In the genomic region with DNA sequence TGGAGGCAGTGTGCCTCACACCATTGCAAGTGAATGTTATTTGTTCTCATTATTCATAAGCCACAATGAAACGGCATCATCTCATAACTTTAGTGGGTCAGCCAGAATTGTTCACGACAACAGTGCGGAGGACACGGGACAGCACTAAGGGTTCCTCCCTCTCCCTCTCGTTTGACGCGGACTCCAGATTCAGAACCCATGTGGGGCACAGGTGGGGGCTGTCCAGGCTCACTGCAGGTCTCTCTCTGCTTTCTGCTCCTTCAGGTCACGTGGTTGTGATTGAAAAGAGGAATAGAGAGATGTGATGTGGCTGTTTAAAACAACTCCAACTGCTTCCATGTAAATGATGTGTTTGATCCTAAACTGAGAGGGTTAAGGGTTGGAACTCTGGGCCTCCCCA, we compare ENCODE assay signal across 18 cellular contexts. TPM values are rescaled to one million over a fixed set of nuclear protein-coding genes. Genes with fewer than 3 reads are reported as not detected.
DNase-seq lines count a peak whose midpoint lies in the region; ATAC-seq and TF ChIP-seq lines count a peak whose summit lies in the region.
"Had no signal": no experiment of that assay in that cellular context is flagged by ENCODE, and none has a peak within 500 bp of the region (broad histone marks: within the 10 kb centered on the region; RNA-seq: fewer than 3 reads in every experiment).

No MANE protein-coding gene starts in this region.

- H3K27ac ChIP-seq in CD8-positive, alpha-beta memory T cell (ENCODE audit: low read depth, low read length), result no peak overlapping the region
- H3K27ac ChIP-seq: body of pancreas, epithelial cell of prostate had no signal

- H3K4me3 Mint-ChIP-seq in activated CD8-positive, alpha-beta T cell treated with anti-CD3 and anti-CD28 coated beads for 36 hours, result peak overlapping the region; percentile 26
- no peak overlapping the region for H3K4me3 Mint-ChIP-seq in activated CD8-positive, alpha-beta T cell treated with anti-CD3 and anti-CD28 coated beads, Interleukin-2, amount 10 ng/mL, durations not matched to agents 7 days and 5 days
- H3K4me3 Mint-ChIP-seq in CD8-positive, alpha-beta memory T cell, result peak overlapping the region; percentile 48 to 89 (median 70)
- H3K4me3 Mint-ChIP-seq in activated T-helper 17 cell treated with anti-CD3 and anti-CD28 coated beads, Interleukin-2, amount 50 U/mL, for 72 hours, result peak overlapping the region; percentile 95
- H3K4me3 Mint-ChIP-seq in naive thymus-derived CD8-positive, alpha-beta T cell, result peak overlapping the region in 7 of 10 donors; percentile 10 to 77 (median 61)
- H3K4me3 Mint-ChIP-seq: nephron progenitor cell had no signal

- TF ChIP-seq CTCF in activated CD8-positive, alpha-beta T cell treated with anti-CD3 and anti-CD28 coated beads for 36 hours (IDR thresholded peaks at IDR 0.05), result no peak

- peaks cover 16% of the 10 kb centered on the region for H3K36me3 Mint-ChIP-seq in activated CD8-positive, alpha-beta T cell treated with anti-CD3 and anti-CD28 coated beads for 36 hours (ENCODE audit: low read depth)
- peaks cover 8% of the 10 kb centered on the region for H3K36me3 Mint-ChIP-seq in activated CD8-positive, alpha-beta T cell treated with anti-CD3 and anti-CD28 coated beads, Interleukin-2, amount 10 ng/mL, durations not matched to agents 7 days and 5 days (ENCODE audit: low read depth)
- H3K36me3 Mint-ChIP-seq in CD8-positive, alpha-beta memory T cell, result peaks cover 9 to 64% (median 26%) of the 10 kb centered on the region in 3 donors
- H3K36me3 Mint-ChIP-seq in activated T-helper 17 cell treated with anti-CD3 and anti-CD28 coated beads, Interleukin-2, amount 50 U/mL, for 72 hours (ENCODE audit: low read depth), result peaks cover 18% of the 10 kb centered on the region
- peaks cover 14 to 59% (median 38%) of the 10 kb centered on the region in 3 donors for H3K36me3 Mint-ChIP-seq in naive thymus-derived CD8-positive, alpha-beta T cell

- peaks cover 98% of the 10 kb centered on the region for H3K4me1 ChIP-seq in CD8-positive, alpha-beta memory T cell (ENCODE audit: insufficient read depth, low read length)
- H3K4me1 ChIP-seq: body of pancreas had no signal

- DNase-seq in activated CD8-positive, alpha-beta T cell treated with anti-CD3 and anti-CD28 coated beads for 36 hours, result peak; percentile 39
- no peak for DNase-seq in activated CD8-positive, alpha-beta T cell treated with anti-CD3 and anti-CD28 coated beads, Interleukin-2, amount 10 ng/mL, durations not matched to agents 7 days and 5 days
- no peak for DNase-seq in CD8-positive, alpha-beta memory T cell
- DNase-seq in naive thymus-derived CD8-positive, alpha-beta T cell, result no peak
- DNase-seq in OCI-M1 (lab: John Stamatoyannopoulos, UW) (no peak), mesenteric fat pad (ENCODE audit: low spot score) (no peak), GM03348 (ENCODE audit: low spot score) (no peak)
- DNase-seq: activated gamma-delta T cell treated with Interleukin-2 at 50 U/mL for 16 hours; body of pancreas; DMS53; mesenchymal stem cell; NCI-H1417 treated with DMSO at 0.1 percent for 48 hours; NCI-H524 treated with DMSO at 0.1 percent for 48 hours; nephron progenitor cell; Right ventricle myocardium superior; stimulated activated CD4-positive, alpha-beta T cell treated with anti-CD3 and anti-CD28 coated beads, Interleukin-2, amount 100 ng/mL, for 24 hours had no signal

- H3K4me1 Mint-ChIP-seq in activated CD8-positive, alpha-beta T cell treated with anti-CD3 and anti-CD28 coated beads for 36 hours (ENCODE audit: low read depth), result peaks cover 91% of the 10 kb centered on the region
- peaks cover 64% of the 10 kb centered on the region for H3K4me1 Mint-ChIP-seq in activated CD8-positive, alpha-beta T cell treated with anti-CD3 and anti-CD28 coated beads, Interleukin-2, amount 10 ng/mL, durations not matched to agents 7 days and 5 days (ENCODE audit: low read depth)
- H3K4me1 Mint-ChIP-seq in CD8-positive, alpha-beta memory T cell, result peaks cover 90 to 99% (median 99%) of the 10 kb centered on the region in 3 donors
- peaks cover 56% of the 10 kb centered on the region for H3K4me1 Mint-ChIP-seq in activated T-helper 17 cell treated with anti-CD3 and anti-CD28 coated beads, Interleukin-2, amount 50 U/mL, for 72 hours
- H3K4me1 Mint-ChIP-seq in naive thymus-derived CD8-positive, alpha-beta T cell, result peaks cover 40 to 97% (median 92%) of the 10 kb centered on the region in 4 donors
- H3K4me1 Mint-ChIP-seq: nephron progenitor cell had no signal

- intact Hi-C loops in activated CD8-positive, alpha-beta T cell treated with anti-CD3 and anti-CD28 coated beads for 36 hours (cut with micrococcal nuclease), result loop anchor here (2.0 kb wide), 1 partner anchor 89 kb away; no protein-coding TSS in a partner anchor

- H3K27me3 ChIP-seq in CD8-positive, alpha-beta memory T cell (ENCODE audit: insufficient read depth, low read length, poor library complexity, severe bottlenecking), result no peaks in the 10 kb centered on the region
- H3K27me3 ChIP-seq: body of pancreas had no signal

- peak overlapping the region; percentile 86 for H3K27ac Mint-ChIP-seq in activated CD8-positive, alpha-beta T cell treated with anti-CD3 and anti-CD28 coated beads for 36 hours
- no peak overlapping the region for H3K27ac Mint-ChIP-seq in activated CD8-positive, alpha-beta T cell treated with anti-CD3 and anti-CD28 coated beads, Interleukin-2, amount 10 ng/mL, durations not matched to agents 7 days and 5 days
- H3K27ac Mint-ChIP-seq in CD8-positive, alpha-beta memory T cell, result peak overlapping the region; percentile 70 to 97 (median 91)
- H3K27ac Mint-ChIP-seq in activated T-helper 17 cell treated with anti-CD3 and anti-CD28 coated beads, Interleukin-2, amount 50 U/mL, for 72 hours, result peak overlapping the region; percentile 90
- H3K27ac Mint-ChIP-seq in naive thymus-derived CD8-positive, alpha-beta T cell, result peak overlapping the region; percentile 68 to 93 (median 87)
- H3K27ac Mint-ChIP-seq: nephron progenitor cell had no signal

- POLR2A ChIA-PET in activated CD8-positive, alpha-beta T cell treated with anti-CD3 and anti-CD28 coated beads for 36 hours (lab: Charles Lee), result interaction anchor here (0.7 to 3.2 kb wide), 5 partner anchors 9 to 52 kb away, joined by 3 to 17 read pairs (median 5); no protein-coding TSS in a partner anchor
- POLR2A ChIA-PET in activated CD8-positive, alpha-beta T cell treated with anti-CD3 and anti-CD28 coated beads, Interleukin-2, amount 10 ng/mL, durations not matched to agents 7 days and 5 days (lab: Charles Lee), result interaction anchor here (1.1 kb wide), 1 partner anchor 9 kb away, joined by 5 read pairs; no protein-coding TSS in a partner anchor
- POLR2A ChIA-PET in CD8-positive, alpha-beta memory T cell (lab: Charles Lee), result interaction anchor here (1.0 kb wide), 1 partner anchor 12 kb away, joined by 3 read pairs; no protein-coding TSS in a partner anchor
- POLR2A ChIA-PET in naive thymus-derived CD8-positive, alpha-beta T cell (lab: Charles Lee), result interaction anchor here (1.8 to 2.4 kb wide), 2 partner anchors 10 to 12 kb away, joined by 4 to 6 read pairs; no protein-coding TSS in a partner anchor

- CTCF ChIA-PET in activated CD8-positive, alpha-beta T cell treated with anti-CD3 and anti-CD28 coated beads for 36 hours (lab: Charles Lee), result no interaction called here
- CTCF ChIA-PET in activated CD8-positive, alpha-beta T cell treated with anti-CD3 and anti-CD28 coated beads, Interleukin-2, amount 10 ng/mL, durations not matched to agents 7 days and 5 days (lab: Charles Lee), result interaction anchor here (1.3 kb wide), 1 partner anchor 143 kb away, joined by 3 read pairs; no protein-coding TSS in a partner anchor
- CTCF ChIA-PET in CD8-positive, alpha-beta memory T cell (lab: Charles Lee), result interaction anchor here (1.7 kb wide), 1 partner anchor 9 kb away, joined by 4 read pairs; no protein-coding TSS in a partner anchor

- ATAC-seq in activated CD8-positive, alpha-beta T cell treated with anti-CD3 and anti-CD28 coated beads for 36 hours, result no peak
- ATAC-seq in activated CD8-positive, alpha-beta T cell treated with anti-CD3 and anti-CD28 coated beads, Interleukin-2, amount 10 ng/mL, durations not matched to agents 7 days and 5 days, result no peak
- ATAC-seq in activated T-helper 17 cell treated with anti-CD3 and anti-CD28 coated beads, Interleukin-2, amount 50 U/mL, for 72 hours (replicated peaks), result peak; percentile 57
- ATAC-seq in naive thymus-derived CD8-positive, alpha-beta T cell, result no peak
- ATAC-seq: body of pancreas had no signal

- peaks cover 9% of the 10 kb centered on the region for H3K36me3 ChIP-seq in CD8-positive, alpha-beta memory T cell (ENCODE audit: insufficient read depth, low read length)

- H3K27me3 Mint-ChIP-seq in activated CD8-positive, alpha-beta T cell treated with anti-CD3 and anti-CD28 coated beads for 36 hours, result no peaks in the 10 kb centered on the region
- peaks cover 7% of the 10 kb centered on the region for H3K27me3 Mint-ChIP-seq in activated CD8-positive, alpha-beta T cell treated with anti-CD3 and anti-CD28 coated beads, Interleukin-2, amount 10 ng/mL, durations not matched to agents 7 days and 5 days (ENCODE audit: low read depth)
- no peaks in the 10 kb centered on the region for H3K27me3 Mint-ChIP-seq in CD8-positive, alpha-beta memory T cell
- H3K27me3 Mint-ChIP-seq in activated T-helper 17 cell treated with anti-CD3 and anti-CD28 coated beads, Interleukin-2, amount 50 U/mL, for 72 hours, result no peaks in the 10 kb centered on the region
- H3K27me3 Mint-ChIP-seq in naive thymus-derived CD8-positive, alpha-beta T cell, result no peaks in the 10 kb centered on the region

- H3K9me3 Mint-ChIP-seq in activated CD8-positive, alpha-beta T cell treated with anti-CD3 and anti-CD28 coated beads for 36 hours, result no peaks in the 10 kb centered on the region
- no peaks in the 10 kb centered on the region for H3K9me3 Mint-ChIP-seq in activated CD8-positive, alpha-beta T cell treated with anti-CD3 and anti-CD28 coated beads, Interleukin-2, amount 10 ng/mL, durations not matched to agents 7 days and 5 days (ENCODE audit: insufficient read depth)
- H3K9me3 Mint-ChIP-seq in CD8-positive, alpha-beta memory T cell, result no peaks in the 10 kb centered on the region
- peaks cover 5% of the 10 kb centered on the region for H3K9me3 Mint-ChIP-seq in activated T-helper 17 cell treated with anti-CD3 and anti-CD28 coated beads, Interleukin-2, amount 50 U/mL, for 72 hours
- H3K9me3 Mint-ChIP-seq in naive thymus-derived CD8-positive, alpha-beta T cell, result peaks cover 0 to 9% (median 0%) of the 10 kb centered on the region in 9 donors
- H3K9me3 Mint-ChIP-seq: nephron progenitor cell had no signal

- H3K9me3 ChIP-seq in CD8-positive, alpha-beta memory T cell (ENCODE audit: low read length), result no peaks in the 10 kb centered on the region
- H3K9me3 ChIP-seq: body of pancreas had no signal

- no peak overlapping the region for H3K4me3 ChIP-seq in CD8-positive, alpha-beta memory T cell (ENCODE audit: low read length)
- H3K4me3 ChIP-seq: body of pancreas had no signal

RNA-seq across cellular contexts. Expression of a gene that starts 13.5 kb away (rescaled TPM):
- 10 to 100 TPM; 18.7 to 19.0 TPM for total RNA-seq in activated CD8-positive, alpha-beta T cell treated with anti-CD3 and anti-CD28 coated beads for 36 hours
- total RNA-seq in activated CD8-positive, alpha-beta T cell treated with anti-CD3 and anti-CD28 coated beads, Interleukin-2, amount 10 ng/mL, durations not matched to agents 7 days and 5 days, result 10 to 100 TPM; 10.4 to 10.6 TPM
- 10 to 100 TPM; 40.3 to 41.5 TPM for total RNA-seq in CD8-positive, alpha-beta memory T cell
- 22.0 TPM for polyA plus RNA-seq in CD8-positive, alpha-beta memory T cell
- total RNA-seq in activated T-helper 17 cell treated with anti-CD3 and anti-CD28 coated beads, Interleukin-2, amount 50 U/mL, for 72 hours, result 100 to 1,000 TPM; 112 to 136 TPM
- 10 to 100 TPM; 67.1 to 69.0 TPM for total RNA-seq in naive thymus-derived CD8-positive, alpha-beta T cell
- polyA plus RNA-seq in naive thymus-derived CD8-positive, alpha-beta T cell, result 10 to 100 TPM; 13.1 to 22.6 (median 15.1) TPM
- 129 TPM for total RNA-seq in mesenteric fat pad
